ENCODE assay signal across 29 cellular contexts in the genomic region with DNA sequence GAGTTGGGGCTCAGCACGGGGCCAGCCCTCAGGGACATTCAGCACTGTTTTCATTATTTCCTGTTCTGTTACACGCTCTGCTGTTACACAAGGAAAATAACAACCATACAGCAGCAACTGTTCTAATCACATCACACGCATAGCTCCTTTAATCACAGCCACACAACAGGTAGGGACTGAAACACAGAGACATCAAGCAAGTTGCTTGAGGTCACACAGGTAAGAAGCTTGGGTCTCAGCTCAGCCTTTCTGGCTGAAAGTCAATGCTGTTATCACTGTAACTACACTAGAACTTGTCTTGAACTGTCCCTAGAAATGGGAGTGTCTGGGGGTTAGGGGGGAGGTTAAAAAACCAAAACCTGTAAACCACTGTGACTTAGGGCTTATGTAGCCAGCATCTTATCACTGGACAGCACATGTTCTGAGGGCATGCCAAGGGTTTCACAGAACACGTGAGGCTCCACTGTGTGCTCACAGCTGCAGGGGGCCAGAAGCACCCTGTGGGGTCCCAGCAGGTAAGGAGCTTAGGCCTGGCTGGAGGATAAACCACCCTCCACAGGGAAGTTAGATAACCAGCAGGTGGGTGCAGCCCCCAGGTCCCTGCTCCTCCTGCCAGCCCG.
"Had no signal": no experiment of that assay in that cellular context is flagged by ENCODE, and none has a peak within 500 bp of the region (broad histone marks: within the 10 kb centered on the region; RNA-seq: fewer than 3 reads in every experiment).

No MANE protein-coding gene starts in this region.

- H3K4me3 Mint-ChIP-seq: activated B cell treated with CpG ODN at 0.5 μM for 24 hours; activated CD4-positive, alpha-beta T cell treated with anti-CD3 and anti-CD28 coated beads for 36 hours; activated naive CD8-positive, alpha-beta T cell; activated T-cell treated with anti-CD3 and anti-CD28 coated beads, Interleukin-2, amount 50 U/mL, for 4 hours; effector memory CD8-positive, alpha-beta T cell; memory B cell; natural killer cell treated with Interleukin-12 subunit alpha and Interleukin-12 subunit beta and Interleukin-15 and Interleukin-18, amount 100 ng/mL, for 72 hours had no signal

- H3K4me1 ChIP-seq: adrenal gland, esophagus squamous epithelium, gastrocnemius medialis, upper lobe of left lung had no signal

- H3K27me3 ChIP-seq: adrenal gland, ascending aorta, brain microvascular endothelial cell, esophagus squamous epithelium, gastrocnemius medialis, upper lobe of left lung had no signal

- H3K9me3 Mint-ChIP-seq: natural killer cell treated with Interleukin-12 subunit alpha and Interleukin-12 subunit beta and Interleukin-15 and Interleukin-18, amount 100 ng/mL, for 72 hours had no signal

- H3K27ac ChIP-seq: adrenal gland, ascending aorta, brain microvascular endothelial cell, dorsolateral prefrontal cortex, esophagus squamous epithelium, gastrocnemius medialis, parathyroid adenoma, upper lobe of left lung had no signal

- H3K9me3 ChIP-seq: adrenal gland, gastrocnemius medialis had no signal

- H3K36me3 ChIP-seq: adrenal gland, ascending aorta, brain microvascular endothelial cell, gastrocnemius medialis, upper lobe of left lung had no signal

- H3K4me3 ChIP-seq: adrenal gland, ascending aorta, dorsolateral prefrontal cortex, esophagus squamous epithelium, gastrocnemius medialis, upper lobe of left lung had no signal

- DNase-seq: activated B cell treated with CpG ODN at 0.5 μM for 24 hours; activated CD4-positive, alpha-beta T cell treated with anti-CD3 and anti-CD28 coated beads for 36 hours; activated CD4-positive, alpha-beta T cell treated with anti-CD3 and anti-CD28 coated beads, Interleukin-2, amount 50 U/mL, for 4 hours; activated CD8-positive, alpha-beta memory T cell treated with anti-CD3 and anti-CD28 coated beads for 24 hours; activated CD8-positive, alpha-beta memory T cell treated with anti-CD3 and anti-CD28 coated beads, Interleukin-2, amount 50 U/mL, for 4 hours; activated naive CD4-positive, alpha-beta T cell; activated T-cell treated with anti-CD3 and anti-CD28 coated beads, Interleukin-2, amount 50 U/mL, for 4 hours; adrenal gland; brain microvascular endothelial cell; central memory CD4-positive, alpha-beta T cell; dorsolateral prefrontal cortex; effector memory CD8-positive, alpha-beta T cell; esophagus squamous epithelium; gastrocnemius medialis; head of caudate nucleus; islet precursor cell; left colon; nucleus accumbens; right cardiac atrium; stimulated activated CD4-positive, alpha-beta T cell treated with anti-CD3 and anti-CD28 coated beads, Interleukin-4, amount 100 ng/mL, for 24 hours; stimulated activated naive CD4-positive, alpha-beta T cell treated with Interleukin-2 at 50 U/mL for 16 hours; upper lobe of left lung had no signal

- H3K9ac ChIP-seq: parathyroid adenoma had no signal

- FAIRE-seq: colon had no signal

- H3K4me1 Mint-ChIP-seq: activated B cell treated with CpG ODN at 0.5 μM for 24 hours; activated CD4-positive, alpha-beta T cell treated with anti-CD3 and anti-CD28 coated beads for 36 hours; memory B cell had no signal

- ATAC-seq: activated CD4-positive, alpha-beta T cell treated with anti-CD3 and anti-CD28 coated beads for 36 hours; activated T-cell treated with anti-CD3 and anti-CD28 coated beads, Interleukin-2, amount 50 U/mL, for 4 hours; effector memory CD8-positive, alpha-beta T cell; gastrocnemius medialis; left colon; right cardiac atrium had no signal

- H3K36me3 Mint-ChIP-seq: activated naive CD8-positive, alpha-beta T cell; natural killer cell treated with Interleukin-12 subunit alpha and Interleukin-12 subunit beta and Interleukin-15 and Interleukin-18, amount 100 ng/mL, for 72 hours had no signal

- H3K27ac Mint-ChIP-seq: activated B cell treated with CpG ODN at 0.5 μM for 24 hours; activated CD4-positive, alpha-beta T cell treated with anti-CD3 and anti-CD28 coated beads for 36 hours; activated naive CD8-positive, alpha-beta T cell; activated T-helper 2 cell treated with anti-CD3 and anti-CD28 coated beads, Interferon-gamma antibody, Interleukin-2, Interleukin-4, amounts not matched to agents 10 μg/mL and 5 μg/mL and 100 μg/mL, durations not matched to agents 14 hours and 24 hours and 36 hours; effector memory CD8-positive, alpha-beta T cell; memory B cell; natural killer cell treated with Interleukin-12 subunit alpha and Interleukin-12 subunit beta and Interleukin-15 and Interleukin-18, amount 100 ng/mL, for 72 hours had no signal
